Comparison of ENCODE assay signal across 37 cellular contexts in genomic region chr9:105284463-105284862, GRCh38. TPM values are rescaled to one million over a fixed set of nuclear protein-coding genes. Genes with fewer than 3 reads are reported as not detected.
DNase-seq lines count a peak whose midpoint lies in the region; ATAC-seq, FAIRE-seq and TF ChIP-seq lines count a peak whose summit lies in the region.
"Had no signal": no experiment of that assay in that cellular context is flagged by ENCODE, and none has a peak within 500 bp of the region (broad histone marks: within the 10 kb centered on the region; RNA-seq: fewer than 3 reads in every experiment).

No MANE protein-coding gene starts in this region.

- TF ChIP-seq RAD21 in GM12878 (IDR thresholded peaks at IDR 0.05; ENCODE audit: insufficient read depth, low read depth, low read length), result no peak

- no peaks in the 10 kb centered on the region for H3K36me3 ChIP-seq in GM12878 (ENCODE audit: control insufficient read depth in 2 of 2, insufficient read depth in 2 of 2, low read length in 1 of 2)
- H3K36me3 ChIP-seq: BE2C, BLaER1 had no signal

- DNase-seq in activated CD4-positive, alpha-beta T cell treated with anti-CD3 and anti-CD28 coated beads for 36 hours, result no peak
- no peak for DNase-seq in activated CD4-positive, alpha-beta T cell treated with anti-CD3 and anti-CD28 coated beads, Interleukin-2, amount 10 ng/mL, durations not matched to agents 24 days and 14 days
- DNase-seq in GM12878 (ENCODE audit: low read depth, low spot score) (no peak), dorsolateral prefrontal cortex (no peak), type B pancreatic cell (ENCODE audit: extremely low spot score, unreplicated experiment) (no peak), coronary artery (ENCODE audit: low spot score) (no peak), GM13976 (ENCODE audit: low spot score) (no peak), NCI-H2107 treated with DMSO at 0.1 percent for 48 hours (lab: John Stamatoyannopoulos, UW; ENCODE audit: unreplicated experiment) (no peak)
- DNase-seq: 8988T; ACHN; AML-193; BE2C; C1 segment of cervical spinal cord; Caco-2; Calu3; CD4-positive, alpha-beta memory T cell; CD4-positive, alpha-beta T cell; CD4-positive, CD25-positive, alpha-beta regulatory T cell; CD8-positive, alpha-beta memory T cell; CD8-positive, alpha-beta T cell; COR-L47; DMS 273 treated with DMSO at 0.1 percent for 48 hours; DMS153; DMS53; DMS79; DMS79 treated with DMSO at 0.1 percent for 48 hours; DND-41; EL had no signal

- H3K4me3 ChIP-seq in GM12878 (no peak overlapping the region), dorsolateral prefrontal cortex (no peak overlapping the region), coronary artery (no peak overlapping the region)
- H3K4me3 ChIP-seq: A549; BLaER1; BLaER1 treated with 17β-estradiol and CSF1 and Interleukin-3, amounts not matched to agents 10 nM and 100 nM had no signal

- H3K4me3 Mint-ChIP-seq in activated CD4-positive, alpha-beta T cell treated with anti-CD3 and anti-CD28 coated beads for 36 hours, result no peak overlapping the region
- H3K4me3 Mint-ChIP-seq in activated CD4-positive, alpha-beta T cell treated with anti-CD3 and anti-CD28 coated beads, Interleukin-2, amount 10 ng/mL, durations not matched to agents 24 days and 14 days, result no peak overlapping the region
- H3K4me3 Mint-ChIP-seq in type B pancreatic cell, result no peak overlapping the region
- H3K4me3 Mint-ChIP-seq: B cell; CD14-positive monocyte; CD4-positive, alpha-beta memory T cell; CD4-positive, alpha-beta T cell; CD4-positive, CD25-positive, alpha-beta regulatory T cell; CD8-positive, alpha-beta memory T cell; CD8-positive, alpha-beta T cell had no signal

- peaks cover 3% of the 10 kb centered on the region for H3K4me1 Mint-ChIP-seq in activated CD4-positive, alpha-beta T cell treated with anti-CD3 and anti-CD28 coated beads for 36 hours
- no peaks in the 10 kb centered on the region for H3K4me1 Mint-ChIP-seq in activated CD4-positive, alpha-beta T cell treated with anti-CD3 and anti-CD28 coated beads, Interleukin-2, amount 10 ng/mL, durations not matched to agents 24 days and 14 days
- H3K4me1 Mint-ChIP-seq in type B pancreatic cell (ENCODE audit: unreplicated experiment), result peaks cover 11% of the 10 kb centered on the region
- H3K4me1 Mint-ChIP-seq: B cell had no signal

- no TSS peak for BruUV-seq in GM12878 (replicated peaks; lab: Mats Ljungman, UMichigan)

- H3K36me3 Mint-ChIP-seq in activated CD4-positive, alpha-beta T cell treated with anti-CD3 and anti-CD28 coated beads for 36 hours (ENCODE audit: low read depth), result no peaks in the 10 kb centered on the region
- H3K36me3 Mint-ChIP-seq in activated CD4-positive, alpha-beta T cell treated with anti-CD3 and anti-CD28 coated beads, Interleukin-2, amount 10 ng/mL, durations not matched to agents 24 days and 14 days (ENCODE audit: low read depth), result no peaks in the 10 kb centered on the region
- H3K36me3 Mint-ChIP-seq in type B pancreatic cell, result peaks cover 13% of the 10 kb centered on the region
- H3K36me3 Mint-ChIP-seq: CD4-positive, CD25-positive, alpha-beta regulatory T cell; CD8-positive, alpha-beta memory T cell; CD8-positive, alpha-beta T cell had no signal

- ATAC-seq in activated CD4-positive, alpha-beta T cell treated with anti-CD3 and anti-CD28 coated beads for 36 hours, result peak; percentile 26
- ATAC-seq in GM12878, result no peak
- ATAC-seq: A549; CD8-positive, alpha-beta T cell had no signal

- 97% methylated on average over 2 of the region's 2 CpGs for WGBS in GM12878 (ENCODE audit: insufficient coverage, insufficient replicate concordance, low lambda C conversion rate, missing lambda C conversion rate)

- FAIRE-seq in GM12878 (lab: Jason Lieb, UNC), result no peak
- FAIRE-seq: A204.1, A549, D721Med had no signal

- H2AFZ ChIP-seq in GM12878 (ENCODE audit: control insufficient read depth, low read depth, low read length), result no peak overlapping the region

- POLR2A ChIA-PET in activated CD4-positive, alpha-beta T cell treated with anti-CD3 and anti-CD28 coated beads for 36 hours (lab: Charles Lee), result no interaction called here
- POLR2A ChIA-PET in GM12878 (lab: Charles Lee), result no interaction called here

- no peaks in the 10 kb centered on the region for H3K9me3 Mint-ChIP-seq in activated CD4-positive, alpha-beta T cell treated with anti-CD3 and anti-CD28 coated beads for 36 hours (ENCODE audit: low read depth)
- H3K9me3 Mint-ChIP-seq in activated CD4-positive, alpha-beta T cell treated with anti-CD3 and anti-CD28 coated beads, Interleukin-2, amount 10 ng/mL, durations not matched to agents 24 days and 14 days, result peaks cover 4% of the 10 kb centered on the region
- peaks cover 5% of the 10 kb centered on the region for H3K9me3 Mint-ChIP-seq in type B pancreatic cell
- H3K9me3 Mint-ChIP-seq: CD14-positive monocyte; CD4-positive, alpha-beta memory T cell; CD4-positive, alpha-beta T cell; CD4-positive, CD25-positive, alpha-beta regulatory T cell; CD8-positive, alpha-beta memory T cell; CD8-positive, alpha-beta T cell had no signal

- H3K4me1 ChIP-seq in GM12878 (ENCODE audit: control insufficient read depth, insufficient read depth, low read length), result no peaks in the 10 kb centered on the region
- H3K4me1 ChIP-seq: BE2C; BLaER1; BLaER1 treated with 17β-estradiol and CSF1 and Interleukin-3, amounts not matched to agents 10 nM and 100 nM had no signal

- intact Hi-C loops in activated CD4-positive, alpha-beta T cell treated with anti-CD3 and anti-CD28 coated beads for 36 hours (cut with DNase I, micrococcal nuclease), result no loop called here
- intact Hi-C loops in activated CD4-positive, alpha-beta T cell treated with anti-CD3 and anti-CD28 coated beads, Interleukin-2, amount 10 ng/mL, durations not matched to agents 24 days and 14 days (cut with micrococcal nuclease), result no loop called here
- intact Hi-C loops in GM12878 (cut with micrococcal nuclease; ENCODE audit: unreplicated experiment), result no loop called here
- intact Hi-C loops in dorsolateral prefrontal cortex (cut with DNase I), result no loop called here

- H3K27me3 Mint-ChIP-seq in activated CD4-positive, alpha-beta T cell treated with anti-CD3 and anti-CD28 coated beads for 36 hours, result no peaks in the 10 kb centered on the region
- H3K27me3 Mint-ChIP-seq in activated CD4-positive, alpha-beta T cell treated with anti-CD3 and anti-CD28 coated beads, Interleukin-2, amount 10 ng/mL, durations not matched to agents 24 days and 14 days, result no peaks in the 10 kb centered on the region
- H3K27me3 Mint-ChIP-seq in type B pancreatic cell, result no peaks in the 10 kb centered on the region
- H3K27me3 Mint-ChIP-seq: B cell; CD4-positive, alpha-beta memory T cell; CD4-positive, alpha-beta T cell; CD4-positive, CD25-positive, alpha-beta regulatory T cell; CD8-positive, alpha-beta memory T cell had no signal

- TF ChIP-seq EP300 in GM12878 (IDR thresholded peaks at IDR 0.05; ENCODE audit: borderline replicate concordance in 1 of 2, control insufficient read depth in 1 of 2, low read depth in 2 of 2, low read length in 2 of 2), result no peak

- no peak overlapping the region for H3K27ac Mint-ChIP-seq in activated CD4-positive, alpha-beta T cell treated with anti-CD3 and anti-CD28 coated beads for 36 hours
- H3K27ac Mint-ChIP-seq in activated CD4-positive, alpha-beta T cell treated with anti-CD3 and anti-CD28 coated beads, Interleukin-2, amount 10 ng/mL, durations not matched to agents 24 days and 14 days, result no peak overlapping the region
- peak overlapping the region; percentile 92 for H3K27ac Mint-ChIP-seq in type B pancreatic cell
- H3K27ac Mint-ChIP-seq: B cell; CD14-positive monocyte; CD4-positive, alpha-beta memory T cell; CD4-positive, alpha-beta T cell; CD4-positive, CD25-positive, alpha-beta regulatory T cell; CD8-positive, alpha-beta T cell had no signal

- in situ Hi-C loops in GM12878 (cut with MboI) (no loop called here), GM13976 (cut with MboI; ENCODE audit: low sequenced_read_pairs, unreplicated experiment) (no loop called here)

- no peak overlapping the region for H3K4me2 ChIP-seq in GM12878 (ENCODE audit: control insufficient read depth, insufficient read depth)
- H3K4me2 ChIP-seq: A549; BLaER1; BLaER1 treated with 17β-estradiol and CSF1 and Interleukin-3, amounts not matched to agents 10 nM and 100 nM had no signal

- H3K27ac ChIP-seq in GM12878 (ENCODE audit: control insufficient read depth, insufficient read depth), result no peak overlapping the region
- H3K27ac ChIP-seq in dorsolateral prefrontal cortex, result peak overlapping the region in 39 of 59 donors; percentile 1 to 99 (median 88)
- H3K27ac ChIP-seq in coronary artery, result no peak overlapping the region
- H3K27ac ChIP-seq: 22Rv1; A549; BLaER1; BLaER1 treated with 17β-estradiol and CSF1 and Interleukin-3, amounts not matched to agents 10 nM and 100 nM; C4-2B had no signal

- RAD21 ChIA-PET in GM12878 (lab: Charles Lee; ENCODE audit: unreplicated experiment), result interaction anchor here (0.7 kb wide), 1 partner anchor 66 kb away, joined by 3 read pairs; no protein-coding TSS in a partner anchor

- H3K27me3 ChIP-seq in GM12878 (replicated peaks in 1 of 2; ENCODE audit: control insufficient read depth in 2 of 2, insufficient read depth in 2 of 2, low read length in 1 of 2) (no peaks in the 10 kb centered on the region), dorsolateral prefrontal cortex (no peaks in the 10 kb centered on the region)
- H3K27me3 ChIP-seq: BE2C; BLaER1; BLaER1 treated with 17β-estradiol and CSF1 and Interleukin-3, amounts not matched to agents 10 nM and 100 nM had no signal

- no peaks in the 10 kb centered on the region for H4K20me1 ChIP-seq in GM12878 (ENCODE audit: control insufficient read depth, insufficient read depth)
- H4K20me1 ChIP-seq: BLaER1 had no signal

- no peaks in the 10 kb centered on the region for H3K79me2 ChIP-seq in GM12878 (ENCODE audit: control insufficient read depth, insufficient read depth, low read length)

- no peak overlapping the region for H3K9ac ChIP-seq in GM12878 (ENCODE audit: control insufficient read depth, insufficient read depth, low read length)
- H3K9ac ChIP-seq: BLaER1; BLaER1 treated with 17β-estradiol and CSF1 and Interleukin-3, amounts not matched to agents 10 nM and 100 nM had no signal

- TF ChIP-seq POLR2A in GM12878 (IDR thresholded peaks at IDR 0.05; ENCODE audit: low read depth, low read length), result no peak

- no peaks in the 10 kb centered on the region for H3K9me3 ChIP-seq in GM12878 (replicated peaks; ENCODE audit: control insufficient read depth, insufficient read depth, low read length)
- H3K9me3 ChIP-seq: A549; BE2C; BLaER1 treated with 17β-estradiol and CSF1 and Interleukin-3, amounts not matched to agents 10 nM and 100 nM; Caco-2 had no signal

- CTCF ChIA-PET in activated CD4-positive, alpha-beta T cell treated with anti-CD3 and anti-CD28 coated beads for 36 hours (lab: Charles Lee), result interaction anchor here (0.7 kb wide), 1 partner anchor 146 kb away, joined by 3 read pairs; no protein-coding TSS in a partner anchor
- CTCF ChIA-PET in GM12878 (lab: Yijun Ruan, JAX), result no interaction called here

- SMC1A ChIA-PET in GM12878 (lab: Charles Lee; ENCODE audit: uncharacterized antibody, unreplicated experiment), result interaction anchor here (0.7 to 1.5 kb wide), 3 partner anchors 25 to 46 kb away, joined by 3 read pairs; no protein-coding TSS in a partner anchor

- TF ChIP-seq CTCF in GM12878 (IDR thresholded peaks at IDR 0.05 in 2 of 3, conservative IDR thresholded peaks at IDR 0.05 in 1 of 3; ENCODE audit: control insufficient read depth in 2 of 3, extremely low read depth in 1 of 3, insufficient read depth in 1 of 3, low read depth in 3 of 3, low read length in 3 of 3) (no peak), dorsolateral prefrontal cortex (IDR thresholded peaks at IDR 0.05 in 54 of 56, conservative IDR thresholded peaks at IDR 0.05 in 2 of 56; ENCODE audit: low read depth in 1 of 56, partially characterized antibody in 56 of 56) (no peak), type B pancreatic cell (conservative IDR thresholded peaks at IDR 0.05) (no peak), coronary artery (IDR thresholded peaks at IDR 0.05) (no peak), GM13976 (IDR thresholded peaks at IDR 0.05; ENCODE audit: borderline replicate concordance, control extremely low read depth, extremely low read depth, insufficient read depth, missing control alignments) (no peak)

RNA-seq across cellular contexts. Expression of gene SLC44A1, which starts 40.0 kb away (rescaled TPM):
- total RNA-seq in activated CD4-positive, alpha-beta T cell treated with anti-CD3 and anti-CD28 coated beads for 36 hours, result 10 to 100 TPM in 1 of 2 experiments, 1 to 10 TPM in 1; 9.7 to 10.4 TPM
- 2.5 and 2.9 TPM in 2 replicates for total RNA-seq in activated CD4-positive, alpha-beta T cell treated with anti-CD3 and anti-CD28 coated beads, Interleukin-2, amount 10 ng/mL, durations not matched to agents 24 days and 14 days
- 21.4 and 23.9 TPM in 2 replicates for total RNA-seq in GM12878 (2013; cell fraction: nucleolus; rRNA removed)
- total RNA-seq in GM12878 (2014; rRNA removed), result 14.4 and 15.4 TPM in 2 replicates
- total RNA-seq in GM12878 (2014; rRNA removed; fragmentation: Illumina TruSeq; extraction: Trizol), result 13.4 TPM in 2 replicates
- total RNA-seq in GM12878 (2021), result 21.2 and 22.6 TPM in 2 replicates
- polyA plus RNA-seq in GM12878 (2011; ENCODE audit: low read depth), result 9.2 TPM
- polyA plus RNA-seq in GM12878 (2011; rRNA removed), result 11.5 and 14.5 TPM in 2 replicates
- polyA plus RNA-seq in GM12878 (2011; cell fraction: cytosol; rRNA removed), result 9.0 and 10.3 TPM in 2 replicates
- polyA plus RNA-seq in GM12878 (2011; cell fraction: nucleus; rRNA removed), result 3.5 and 4.3 TPM in 2 replicates
- polyA plus RNA-seq in GM12878 (2012), result 9.1 and 12.0 TPM in 2 replicates
- polyA plus RNA-seq in GM12878 (2014; fragmentation: Illumina TruSeq; extraction: Trizol), result 13.3 and 15.0 TPM in 2 replicates
- 1 to 10 TPM; 5.0 to 5.2 TPM for polyA plus RNA-seq in GM12878 (2014; fragmentation: Nextera tagmentation; extraction: Ambion mirVana)
- polyA plus RNA-seq in GM12878 (2014; rRNA removed), result 9.5 and 11.5 TPM in 2 replicates
- 10 to 100 TPM in 1 of 2 experiments, 1 to 10 TPM in 1; 2.4 to 15.6 TPM for polyA plus RNA-seq in GM12878 (2016; fragmentation: Nextera tagmentation; extraction: Ambion mirVana)
- polyA minus RNA-seq in GM12878 (2011; rRNA and poly(A)+ RNA removed), result 27.1 and 32.2 TPM in 2 replicates
- polyA minus RNA-seq in GM12878 (2011; cell fraction: cytosol; rRNA and poly(A)+ RNA removed), result 6.1 and 8.7 TPM in 2 replicates
- 4.8 and 7.1 TPM in 2 replicates for polyA minus RNA-seq in GM12878 (2011; cell fraction: nucleus; rRNA and poly(A)+ RNA removed)
- 100 to 1,000 TPM in 103 of 120 experiments, 10 to 100 TPM in 17; 60.7 to 602 (median 176) TPM for total RNA-seq in dorsolateral prefrontal cortex
- total RNA-seq in type B pancreatic cell (ENCODE audit: low replicate concordance), result 47.2 and 130 TPM in 2 replicates

Comparison
In these comparisons a context has a peak if more than half of its experiments do, and no peak if none do; other contexts are left out.
1. H3K27ac ChIP-seq: peak in dorsolateral prefrontal cortex (39 of 59); none in GM12878 (single experiment) and coronary artery (0 of 2).